ENCODE assay signal across 1 cellular context in the genomic region with DNA sequence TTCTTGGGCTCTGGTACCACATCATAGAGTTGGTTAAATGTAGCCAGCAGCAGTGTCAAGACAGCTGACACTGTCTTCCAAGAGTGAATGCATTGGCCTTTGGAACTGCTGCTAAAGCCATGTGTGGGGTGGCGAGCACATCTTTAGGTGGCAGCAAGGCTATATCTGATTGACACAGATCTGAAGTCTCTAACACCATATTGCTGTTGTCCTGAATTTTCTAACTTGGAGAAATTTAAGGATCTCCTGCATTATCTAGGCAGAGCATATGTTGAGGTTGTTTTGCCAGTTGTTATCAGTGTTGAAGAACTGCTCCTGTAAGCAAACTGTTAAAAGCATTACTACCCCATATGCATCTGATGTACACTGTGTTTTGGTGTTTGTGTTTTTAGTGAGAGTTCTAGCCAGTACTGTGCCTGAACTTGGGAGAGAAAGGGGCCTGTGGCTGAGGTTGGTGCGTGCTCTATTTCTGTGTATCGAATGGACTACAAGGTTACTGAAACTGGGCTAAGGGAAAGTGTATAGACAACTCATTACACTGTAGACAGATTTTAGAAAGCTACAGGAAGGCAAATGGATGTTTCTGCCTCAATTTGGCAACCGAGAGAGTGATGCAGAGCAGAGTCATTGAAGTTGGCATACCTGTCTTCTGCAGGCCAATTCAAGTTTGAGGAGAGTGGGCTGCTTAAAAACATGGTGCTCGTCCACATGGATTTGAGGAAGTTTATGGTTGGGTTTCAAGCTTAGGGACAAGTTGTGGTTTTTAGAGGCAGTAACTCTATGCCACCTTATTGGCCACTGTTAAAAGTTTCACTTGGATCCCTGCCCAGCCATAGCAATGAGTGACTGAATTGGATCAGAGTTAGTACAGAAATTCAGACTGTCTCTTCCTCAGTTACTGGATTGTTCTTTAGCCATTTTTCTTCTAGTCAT.
TF ChIP-seq lines count a peak whose summit lies in the region.

No MANE protein-coding gene starts in this region.

TF ChIP-seq in K562, 482 proteins besides CTCF, POLR2A, EP300 and RAD21 (continued from another document and continues in another):
- TF ChIP-seq, protein P1, sequence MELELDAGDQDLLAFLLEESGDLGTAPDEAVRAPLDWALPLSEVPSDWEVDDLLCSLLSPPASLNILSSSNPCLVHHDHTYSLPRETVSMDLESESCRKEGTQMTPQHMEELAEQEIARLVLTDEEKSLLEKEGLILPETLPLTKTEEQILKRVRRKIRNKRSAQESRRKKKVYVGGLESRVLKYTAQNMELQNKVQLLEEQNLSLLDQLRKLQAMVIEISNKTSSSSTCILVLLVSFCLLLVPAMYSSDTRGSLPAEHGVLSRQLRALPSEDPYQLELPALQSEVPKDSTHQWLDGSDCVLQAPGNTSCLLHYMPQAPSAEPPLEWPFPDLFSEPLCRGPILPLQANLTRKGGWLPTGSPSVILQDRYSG (tag; conservative IDR thresholded peaks at IDR 0.05; ENCODE audit: low read depth) = peak; percentile 65; the same call in 1 of the 2 replicates
- no peak for TF ChIP-seq POLR2G (IDR thresholded peaks at IDR 0.05; ENCODE audit: low read depth, low read length)
- peak; percentile 66; the same call in 1 of the 2 replicates for TF ChIP-seq ZSCAN29 (IDR thresholded peaks at IDR 0.05)
- 0 out of 2 replicates have a peak, but pooled peaks have one; percentile 34 for TF ChIP-seq NCOA6 (IDR thresholded peaks at IDR 0.05)
- TF ChIP-seq SNRNP70 (optimal IDR thresholded peaks at IDR 0.05; ENCODE audit: low read depth, low read length) = no peak
- TF ChIP-seq EHMT2 (IDR thresholded peaks at IDR 0.05) = peak; percentile 60
- 0 out of 2 replicates have a peak, but pooled peaks have one; percentile 54 for TF ChIP-seq NFXL1 (CRISPR knock-in tag; IDR thresholded peaks at IDR 0.05)
- TF ChIP-seq ZNF274 (IDR thresholded peaks at IDR 0.05; ENCODE audit: borderline replicate concordance, low read depth, low read length) = no peak
- TF ChIP-seq, protein P2, sequence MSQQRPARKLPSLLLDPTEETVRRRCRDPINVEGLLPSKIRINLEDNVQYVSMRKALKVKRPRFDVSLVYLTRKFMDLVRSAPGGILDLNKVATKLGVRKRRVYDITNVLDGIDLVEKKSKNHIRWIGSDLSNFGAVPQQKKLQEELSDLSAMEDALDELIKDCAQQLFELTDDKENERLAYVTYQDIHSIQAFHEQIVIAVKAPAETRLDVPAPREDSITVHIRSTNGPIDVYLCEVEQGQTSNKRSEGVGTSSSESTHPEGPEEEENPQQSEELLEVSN (IDR thresholded peaks at IDR 0.05; ENCODE audit: borderline replicate concordance in 1 of 2, extremely low read depth in 1 of 2, insufficient read depth in 1 of 2, insufficient read length in 1 of 2, low read depth in 1 of 2, low read length in 1 of 2, poor library complexity in 1 of 2, severe bottlenecking in 1 of 2) = peak in 1 of 2 experiments; percentile 22
- TF ChIP-seq NFYB (IDR thresholded peaks at IDR 0.05; ENCODE audit: extremely low read depth, insufficient read length) = no peak
- peak; percentile 22; the same call in 1 of the 2 replicates for TF ChIP-seq ZKSCAN1 (IDR thresholded peaks at IDR 0.05; ENCODE audit: low read depth, low read length)
- no peak for TF ChIP-seq ZNF707 (CRISPR knock-in tag; conservative IDR thresholded peaks at IDR 0.05)
- TF ChIP-seq CREB1 (IDR thresholded peaks at IDR 0.05) = peak; percentile 46; the same call in 1 of the 2 replicates
- no peak; the same call in 1 of the 2 replicates for TF ChIP-seq CREB1 (CRISPR knock-in tag; IDR thresholded peaks at IDR 0.05)
- no peak for TF ChIP-seq GABPB2 (CRISPR knock-in tag; conservative IDR thresholded peaks at IDR 0.05)
- peak; percentile 95 for TF ChIP-seq SMARCC2 (IDR thresholded peaks at IDR 0.05; ENCODE audit: low read depth)
- TF ChIP-seq HDAC1 (IDR thresholded peaks at IDR 0.05) = peak in 1 of 2 experiments; percentile 93; a peak in 2 of 4 replicates
- TF ChIP-seq NFE2L1 (tag; IDR thresholded peaks at IDR 0.05; ENCODE audit: borderline replicate concordance, low read depth) = no peak
- peak; percentile 37 for TF ChIP-seq C11orf30 (IDR thresholded peaks at IDR 0.05; ENCODE audit: low read depth)
- no peak for TF ChIP-seq HNRNPLL (IDR thresholded peaks at IDR 0.05; ENCODE audit: low read depth, low read length, poor library complexity, severe bottlenecking)
- no peak for TF ChIP-seq ZNF12 (CRISPR knock-in tag; IDR thresholded peaks at IDR 0.05)
- peak; percentile 83 for TF ChIP-seq CTBP1 (IDR thresholded peaks at IDR 0.05; ENCODE audit: borderline replicate concordance)
- peak; percentile 77 to 95 for TF ChIP-seq ARNT (IDR thresholded peaks at IDR 0.05)
- TF ChIP-seq CREB5 (CRISPR knock-in tag; IDR thresholded peaks at IDR 0.05) = 0 out of 2 replicates have a peak, but pooled peaks have one; percentile 31
- TF ChIP-seq ZNF23 (CRISPR knock-in tag; IDR thresholded peaks at IDR 0.05) = no peak
- peak; percentile 96 for TF ChIP-seq SOX6 (IDR thresholded peaks at IDR 0.05)
- no peak; the same call in none of the 2 replicates for TF ChIP-seq HNRNPUL1 (IDR thresholded peaks at IDR 0.05; ENCODE audit: low read length)
- peak; percentile 81 to 89 for TF ChIP-seq KDM1A (IDR thresholded peaks at IDR 0.05)
- TF ChIP-seq JUNB (CRISPR knock-in tag; conservative IDR thresholded peaks at IDR 0.05) = no peak
- no peak for TF ChIP-seq ZNF408 (CRISPR knock-in tag; IDR thresholded peaks at IDR 0.05; ENCODE audit: low read depth)
- no peak for TF ChIP-seq ZNF57 (CRISPR knock-in tag; IDR thresholded peaks at IDR 0.05)
- no peak for TF ChIP-seq ZC3H8 (IDR thresholded peaks at IDR 0.05)
- peak; percentile 94 for TF ChIP-seq GATAD2B (IDR thresholded peaks at IDR 0.05; ENCODE audit: borderline replicate concordance)
- TF ChIP-seq CREBBP (IDR thresholded peaks at IDR 0.05; ENCODE audit: low read depth, low read length) = no peak
- no peak for TF ChIP-seq ZNF217 (CRISPR knock-in tag; IDR thresholded peaks at IDR 0.05)
- peak; percentile 6 for TF ChIP-seq DACH1 (IDR thresholded peaks at IDR 0.05; ENCODE audit: partially characterized antibody)
- no peak for TF ChIP-seq ZC3H11A (IDR thresholded peaks at IDR 0.05; ENCODE audit: low read depth, low read length)
- no peak for TF ChIP-seq RBM34 (IDR thresholded peaks at IDR 0.05; ENCODE audit: borderline replicate concordance, insufficient read depth, low read length)
- TF ChIP-seq PKNOX1 (IDR thresholded peaks at IDR 0.05) = peak; percentile 94
- peak; percentile 53 for TF ChIP-seq JUND (IDR thresholded peaks at IDR 0.05; ENCODE audit: borderline replicate concordance, low read depth, low read length)
- TF ChIP-seq JUND (tag; IDR thresholded peaks at IDR 0.05; ENCODE audit: borderline replicate concordance, low read depth, low read length) = no peak; the same call in 1 of the 3 replicates
- 0 out of 2 replicates have a peak, but pooled peaks have one; percentile 67 for TF ChIP-seq BCOR (IDR thresholded peaks at IDR 0.05)
- TF ChIP-seq ADNP (tag; IDR thresholded peaks at IDR 0.05) = peak; percentile 85
- TF ChIP-seq POLR2AphosphoS5 (IDR thresholded peaks at IDR 0.05; ENCODE audit: control insufficient read depth, insufficient read depth, low read depth, low read length) = peak; percentile 91
- no peak for TF ChIP-seq ASH1L (IDR thresholded peaks at IDR 0.05; ENCODE audit: borderline replicate concordance, low read depth, partially characterized antibody)
- TF ChIP-seq MNT (conservative IDR thresholded peaks at IDR 0.05) = peak; percentile 57 to 72
- TF ChIP-seq CHAMP1 (IDR thresholded peaks at IDR 0.05) = peak; percentile 89
- no peak for TF ChIP-seq SRSF9 (IDR thresholded peaks at IDR 0.05; ENCODE audit: borderline replicate concordance, low read depth, low read length)
- TF ChIP-seq SUPT5H (IDR thresholded peaks at IDR 0.05) = no peak
- TF ChIP-seq ZBTB9 (CRISPR knock-in tag; IDR thresholded peaks at IDR 0.05) = peak; percentile 59; the same call in 1 of the 2 replicates
- TF ChIP-seq TBL1XR1 (IDR thresholded peaks at IDR 0.05; ENCODE audit: low read length in 2 of 2) = peak; percentile 79 to 88; a peak in 3 of 4 replicates
- TF ChIP-seq, protein P3, sequence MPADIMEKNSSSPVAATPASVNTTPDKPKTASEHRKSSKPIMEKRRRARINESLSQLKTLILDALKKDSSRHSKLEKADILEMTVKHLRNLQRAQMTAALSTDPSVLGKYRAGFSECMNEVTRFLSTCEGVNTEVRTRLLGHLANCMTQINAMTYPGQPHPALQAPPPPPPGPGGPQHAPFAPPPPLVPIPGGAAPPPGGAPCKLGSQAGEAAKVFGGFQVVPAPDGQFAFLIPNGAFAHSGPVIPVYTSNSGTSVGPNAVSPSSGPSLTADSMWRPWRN (IDR thresholded peaks at IDR 0.05; ENCODE audit: low read depth) = peak; percentile 70
- TF ChIP-seq MED1 (CRISPR knock-in tag; IDR thresholded peaks at IDR 0.05; ENCODE audit: borderline replicate concordance) = no peak
- peak; percentile 98 for TF ChIP-seq SMARCA4 (IDR thresholded peaks at IDR 0.05)
